In genomic region chr2:118992740-118993391, GRCh38 we compare ENCODE assay signal across 17 cellular contexts. TPM values are rescaled to one million over a fixed set of nuclear protein-coding genes. Genes with fewer than 3 reads are reported as not detected.
DNase-seq lines count a peak whose midpoint lies in the region; ATAC-seq and TF ChIP-seq lines count a peak whose summit lies in the region.
"Had no signal": no experiment of that assay in that cellular context is flagged by ENCODE, and none has a peak within 500 bp of the region (broad histone marks: within the 10 kb centered on the region; RNA-seq: fewer than 3 reads in every experiment).

No MANE protein-coding gene starts in this region.

- H3K36me3 Mint-ChIP-seq in T-cell (no peaks in the 10 kb centered on the region), HFFc6 (ENCODE audit: low read depth) (no peaks in the 10 kb centered on the region)

- H3K27me3 Mint-ChIP-seq in T-cell: peaks cover 2 to 5% of the 10 kb centered on the region in 2 donors
- peaks cover 3% of the 10 kb centered on the region for H3K27me3 Mint-ChIP-seq in HFFc6 (ENCODE audit: insufficient read depth)

- TF ChIP-seq EP300 in sigmoid colon (IDR thresholded peaks at IDR 0.05): no peak

- 0 out of 22 replicates have a peak, but pooled peaks cover 0 to 8% (median 0%) of the 10 kb centered on the region in 11 experiments for H3K9me3 ChIP-seq in BLaER1 treated with 17β-estradiol and CSF1 and Interleukin-3, amounts not matched to agents 10 nM and 100 nM (replicated peaks in 1 of 11)
- no peaks in the 10 kb centered on the region for H3K9me3 ChIP-seq in sigmoid colon
- H3K9me3 ChIP-seq: gastrocnemius medialis, HAP-1, thyroid gland had no signal

- peak; percentile 59 for DNase-seq in M059J (ENCODE audit: low read depth)
- peak in 1 of 34 experiments; percentile 47 for DNase-seq in T-cell
- peak; percentile 72 for DNase-seq in kidney tubule cell (ENCODE audit: low spot score)
- no peak for DNase-seq in NCI-H1048 (lab: John Stamatoyannopoulos, UW)
- DNase-seq in sigmoid colon: no peak
- no peak for DNase-seq in HFFc6
- no peak for DNase-seq in T1000 (lab: John Stamatoyannopoulos, UW)
- DNase-seq: activated CD4-positive, CD25-positive, alpha-beta regulatory T cell; activated naive CD4-positive, alpha-beta T cell; AML-193; DMS 273 treated with DMSO at 0.1 percent for 48 hours; gastrocnemius medialis; midbrain; nucleus accumbens; thyroid gland had no signal

- no peak overlapping the region for H3K27ac ChIP-seq in BLaER1 treated with 17β-estradiol and CSF1 and Interleukin-3, amounts not matched to agents 10 nM and 100 nM
- no peak overlapping the region for H3K27ac ChIP-seq in sigmoid colon
- H3K27ac ChIP-seq: gastrocnemius medialis, thyroid gland had no signal

- no peak overlapping the region for H3K4me3 ChIP-seq in BLaER1 treated with 17β-estradiol and CSF1 and Interleukin-3, amounts not matched to agents 10 nM and 100 nM
- no peak overlapping the region for H3K4me3 ChIP-seq in sigmoid colon
- H3K4me3 ChIP-seq: gastrocnemius medialis, HAP-1, thyroid gland had no signal

- peak overlapping the region in 1 of 3 donors; percentile 13 for H3K4me3 Mint-ChIP-seq in T-cell
- no peak overlapping the region for H3K4me3 Mint-ChIP-seq in HFFc6

- peaks cover 0 to 8% (median 0%) of the 10 kb centered on the region in 11 experiments; a peak in 2 of 22 replicates for H4K20me1 ChIP-seq in BLaER1 treated with 17β-estradiol and CSF1 and Interleukin-3, amounts not matched to agents 10 nM and 100 nM

- POLR2A ChIA-PET in T-cell (lab: Charles Lee): no interaction called here

- H3K9ac ChIP-seq in BLaER1 treated with 17β-estradiol and CSF1 and Interleukin-3, amounts not matched to agents 10 nM and 100 nM: no peak overlapping the region

- WGBS in sigmoid colon, 2 donors: 80 to 87% methylated on average over 13 of the region's 13 CpGs

- H3K4me1 Mint-ChIP-seq in T-cell (peaks cover 0 to 22% (median 17%) of the 10 kb centered on the region in 3 donors), HFFc6 (ENCODE audit: low read depth) (no peaks in the 10 kb centered on the region)

- H3K27me3 ChIP-seq in BLaER1 treated with 17β-estradiol and CSF1 and Interleukin-3, amounts not matched to agents 10 nM and 100 nM: no peaks in the 10 kb centered on the region
- no peaks in the 10 kb centered on the region for H3K27me3 ChIP-seq in sigmoid colon
- H3K27me3 ChIP-seq: gastrocnemius medialis, thyroid gland had no signal

- H3K27ac Mint-ChIP-seq in T-cell (peak overlapping the region; percentile 54 to 65), HFFc6 (no peak overlapping the region)

- peak overlapping the region in 7 of 11 experiments; percentile 5 to 67 (median 36); a peak in 10 of 22 replicates for H3K4me2 ChIP-seq in BLaER1 treated with 17β-estradiol and CSF1 and Interleukin-3, amounts not matched to agents 10 nM and 100 nM

- peak in 3 of 4 experiments; percentile 80 to 92 (median 86) for ATAC-seq in T-cell (replicated peaks in 1 of 4)
- ATAC-seq: gastrocnemius medialis had no signal

- no peak for TF ChIP-seq POLR2A in sigmoid colon (IDR thresholded peaks at IDR 0.05)

- H3K36me3 ChIP-seq in BLaER1 treated with 17β-estradiol and CSF1 and Interleukin-3, amounts not matched to agents 10 nM and 100 nM: peaks cover 0 to 73% (median 0%) of the 10 kb centered on the region in 11 experiments; a peak in 6 of 22 replicates
- H3K36me3 ChIP-seq in sigmoid colon: no peaks in the 10 kb centered on the region
- H3K36me3 ChIP-seq: gastrocnemius medialis, HAP-1, thyroid gland had no signal

- H3K9me3 Mint-ChIP-seq in T-cell (no peaks in the 10 kb centered on the region), HFFc6 (no peaks in the 10 kb centered on the region)

- H3K4me1 ChIP-seq in BLaER1 treated with 17β-estradiol and CSF1 and Interleukin-3, amounts not matched to agents 10 nM and 100 nM: peaks cover 0 to 56% (median 18%) of the 10 kb centered on the region in 10 experiments; a peak in 14 of 20 replicates
- H3K4me1 ChIP-seq in sigmoid colon: no peaks in the 10 kb centered on the region
- H3K4me1 ChIP-seq: gastrocnemius medialis, HAP-1, thyroid gland had no signal

- intact Hi-C loops in sigmoid colon (cut with DNase I): no loop called here

- CTCF ChIA-PET in T-cell (lab: Charles Lee): no interaction called here

- TF ChIP-seq CTCF in sigmoid colon (IDR thresholded peaks at IDR 0.05): no peak
- TF ChIP-seq CTCF in HFFc6 (IDR thresholded peaks at IDR 0.05): no peak

RNA-seq across cellular contexts. Expression of gene MARCO, which starts 50.9 kb away (rescaled TPM):
- not detected in 2 replicates for total RNA-seq in M059J (2014; rRNA removed; shearing (Covaris generic))
- under 1 TPM in 3 of 5 donors, not detected in 2; 0.13 to 0.67 (median 0.47) TPM for total RNA-seq in T-cell
- 10 to 100 TPM in 3 of 4 donors, 1 to 10 TPM in 1; 3.3 to 18.7 (median 16.2) TPM for total RNA-seq in sigmoid colon
- polyA plus RNA-seq in sigmoid colon: 1 to 10 TPM in 2 of 3 donors, not detected in 1; 4.4 to 5.4 TPM
- not detected for total RNA-seq in HFFc6 (2021; fragmentation: NEBNext Ultra II Directional; extraction: Animal tissue kit (Norgen Biotek cat#: 25700))

Comparison
In these comparisons a context has a peak if more than half of its experiments do, and no peak if none do; other contexts are left out.
1. DNase-seq: peak in M059J (single experiment) and kidney tubule cell (single experiment); none in NCI-H1048 (single experiment), sigmoid colon (single experiment), HFFc6 (single experiment) and T1000 (single experiment).